In genomic region chr4:3257691-3258482, GRCh38 we compare ENCODE assay signal across 9 cellular contexts. TPM values are rescaled to one million over a fixed set of nuclear protein-coding genes. Genes with fewer than 3 reads are reported as not detected.
DNase-seq lines count a peak whose midpoint lies in the region; ATAC-seq, FAIRE-seq and TF ChIP-seq lines count a peak whose summit lies in the region.
"Had no signal": no experiment of that assay in that cellular context is flagged by ENCODE, and none has a peak within 500 bp of the region (broad histone marks: within the 10 kb centered on the region; RNA-seq: fewer than 3 reads in every experiment).

No MANE protein-coding gene starts in this region.

- H3K36me3 ChIP-seq in neuronal stem cell (replicated peaks in 1 of 2; ENCODE audit: control insufficient read depth in 2 of 2, insufficient read depth in 2 of 2, low read length in 2 of 2) = no peaks in the 10 kb centered on the region

- intact Hi-C loops in activated CD8-positive, alpha-beta T cell treated with anti-CD3 and anti-CD28 coated beads for 36 hours (cut with micrococcal nuclease) = no loop called here
- intact Hi-C loops in activated CD4-positive, alpha-beta memory T cell treated with anti-CD3 and anti-CD28 coated beads for 36 hours (cut with micrococcal nuclease) = no loop called here

- H3K9ac ChIP-seq in neuronal stem cell (ENCODE audit: low read depth, low read length, poor library complexity) = no peak overlapping the region

- no peak overlapping the region for H3K27ac ChIP-seq in neuronal stem cell (replicated peaks; ENCODE audit: low read length)

- H3K23ac ChIP-seq in neuronal stem cell (ENCODE audit: low read depth, low read length, poor library complexity) = peak overlapping the region; percentile 80

- peak overlapping the region; percentile 53 for H2BK5ac ChIP-seq in neuronal stem cell (ENCODE audit: low read length)

- peak overlapping the region; percentile 74 for H2AK5ac ChIP-seq in neuronal stem cell (ENCODE audit: low read depth, low read length)

- H3K14ac ChIP-seq in neuronal stem cell (ENCODE audit: low read length) = peak overlapping the region; percentile 71

- TF ChIP-seq CTCF in activated CD8-positive, alpha-beta T cell treated with anti-CD3 and anti-CD28 coated beads for 36 hours (IDR thresholded peaks at IDR 0.05) = no peak

- H3K4ac ChIP-seq in neuronal stem cell (ENCODE audit: low read length) = no peak overlapping the region

- H3K79me1 ChIP-seq in neuronal stem cell (ENCODE audit: low read depth, low read length) = no peaks in the 10 kb centered on the region

- no peaks in the 10 kb centered on the region for H3K9me3 Mint-ChIP-seq in activated CD8-positive, alpha-beta T cell treated with anti-CD3 and anti-CD28 coated beads for 36 hours
- no peaks in the 10 kb centered on the region for H3K9me3 Mint-ChIP-seq in activated CD4-positive, alpha-beta memory T cell treated with anti-CD3 and anti-CD28 coated beads for 36 hours
- H3K9me3 Mint-ChIP-seq: naive thymus-derived CD4-positive, alpha-beta T cell had no signal

- H2AFZ ChIP-seq in neuronal stem cell (ENCODE audit: low read length) = no peak overlapping the region

- no peak overlapping the region for H2BK12ac ChIP-seq in neuronal stem cell (ENCODE audit: low read length)

- peak overlapping the region; percentile 89 for H2BK15ac ChIP-seq in neuronal stem cell (ENCODE audit: low read length)

- DNase-seq in GM12892 (ENCODE audit: insufficient read length) (peak; percentile 30), neuronal stem cell (ENCODE audit: low spot score) (no peak)
- DNase-seq in activated CD8-positive, alpha-beta memory T cell treated with anti-CD3 and anti-CD28 coated beads, Interleukin-2, amount 50 U/mL, for 48 hours = peak; percentile 45
- DNase-seq in activated CD8-positive, alpha-beta T cell treated with anti-CD3 and anti-CD28 coated beads for 36 hours = no peak
- DNase-seq in activated CD4-positive, alpha-beta memory T cell treated with anti-CD3 and anti-CD28 coated beads for 36 hours = no peak
- DNase-seq: Kasumi-1 had no signal

- H3K36me3 Mint-ChIP-seq in activated CD8-positive, alpha-beta T cell treated with anti-CD3 and anti-CD28 coated beads for 36 hours (ENCODE audit: low read depth) = no peaks in the 10 kb centered on the region
- no peaks in the 10 kb centered on the region for H3K36me3 Mint-ChIP-seq in activated CD4-positive, alpha-beta memory T cell treated with anti-CD3 and anti-CD28 coated beads for 36 hours

- no peak overlapping the region for H3K4me3 Mint-ChIP-seq in activated CD8-positive, alpha-beta T cell treated with anti-CD3 and anti-CD28 coated beads for 36 hours
- no peak overlapping the region for H3K4me3 Mint-ChIP-seq in activated CD4-positive, alpha-beta memory T cell treated with anti-CD3 and anti-CD28 coated beads for 36 hours
- H3K4me3 Mint-ChIP-seq: naive thymus-derived CD4-positive, alpha-beta T cell had no signal

- CTCF ChIA-PET in activated CD8-positive, alpha-beta T cell treated with anti-CD3 and anti-CD28 coated beads for 36 hours (lab: Charles Lee) = no interaction called here
- CTCF ChIA-PET in activated CD4-positive, alpha-beta memory T cell treated with anti-CD3 and anti-CD28 coated beads for 36 hours (lab: Charles Lee) = interaction anchor here (1.0 kb wide), 1 partner anchor 183 kb away, joined by 3 read pairs; no protein-coding TSS in a partner anchor

- ATAC-seq in HG03095 (IDR thresholded peaks at IDR 0.05; ENCODE audit: unreplicated experiment) = peak; percentile 48
- ATAC-seq in HG03469 (IDR thresholded peaks at IDR 0.05; ENCODE audit: unreplicated experiment) = no peak
- no peak for ATAC-seq in activated CD8-positive, alpha-beta T cell treated with anti-CD3 and anti-CD28 coated beads for 36 hours
- ATAC-seq: naive thymus-derived CD4-positive, alpha-beta T cell had no signal

- H3K4me1 Mint-ChIP-seq in activated CD8-positive, alpha-beta T cell treated with anti-CD3 and anti-CD28 coated beads for 36 hours (ENCODE audit: low read depth) = no peaks in the 10 kb centered on the region
- H3K4me1 Mint-ChIP-seq in activated CD4-positive, alpha-beta memory T cell treated with anti-CD3 and anti-CD28 coated beads for 36 hours (ENCODE audit: low read depth) = no peaks in the 10 kb centered on the region
- H3K4me1 Mint-ChIP-seq: naive thymus-derived CD4-positive, alpha-beta T cell had no signal

- H3K27me3 ChIP-seq in neuronal stem cell (ENCODE audit: control insufficient read depth in 3 of 3, insufficient read depth in 3 of 3, low read depth in 1 of 3, low read length in 3 of 3) = peaks cover 0 to 1% (median 0%) of the 10 kb centered on the region in 3 experiments

- H3K27ac Mint-ChIP-seq in activated CD8-positive, alpha-beta T cell treated with anti-CD3 and anti-CD28 coated beads for 36 hours = no peak overlapping the region
- H3K27ac Mint-ChIP-seq in activated CD4-positive, alpha-beta memory T cell treated with anti-CD3 and anti-CD28 coated beads for 36 hours = no peak overlapping the region
- H3K27ac Mint-ChIP-seq: naive thymus-derived CD4-positive, alpha-beta T cell had no signal

- POLR2A ChIA-PET in activated CD8-positive, alpha-beta T cell treated with anti-CD3 and anti-CD28 coated beads for 36 hours (lab: Charles Lee) = no interaction called here
- POLR2A ChIA-PET in activated CD4-positive, alpha-beta memory T cell treated with anti-CD3 and anti-CD28 coated beads for 36 hours (lab: Charles Lee) = no interaction called here

- no peaks in the 10 kb centered on the region for H3K9me3 ChIP-seq in neuronal stem cell (replicated peaks in 1 of 2; ENCODE audit: control insufficient read depth in 2 of 2, insufficient read depth in 1 of 2, low read depth in 1 of 2, low read length in 2 of 2)

- H2BK120ac ChIP-seq in neuronal stem cell (ENCODE audit: low read depth, low read length) = no peak overlapping the region

- peaks cover 6 to 8% of the 10 kb centered on the region in 2 donors for H3K4me1 ChIP-seq in neuronal stem cell (ENCODE audit: control insufficient read depth in 2 of 2, insufficient read depth in 1 of 2, low read depth in 1 of 2, low read length in 2 of 2)

- H3K18ac ChIP-seq in neuronal stem cell (ENCODE audit: low read length) = peak overlapping the region; percentile 38

- WGBS in neuronal stem cell (ENCODE audit: extremely low coverage in 2 of 2, insufficient read length in 2 of 2, insufficient replicate concordance in 1 of 2), 2 donors = no CpG with 5 or more reads among the region's 26 CpGs

- FAIRE-seq in GM12892 (lab: Jason Lieb, UNC) = no peak

- peak overlapping the region; percentile 4 for H4K8ac ChIP-seq in neuronal stem cell (ENCODE audit: low read depth, low read length)

- no peaks in the 10 kb centered on the region for H3K27me3 Mint-ChIP-seq in activated CD8-positive, alpha-beta T cell treated with anti-CD3 and anti-CD28 coated beads for 36 hours
- no peaks in the 10 kb centered on the region for H3K27me3 Mint-ChIP-seq in activated CD4-positive, alpha-beta memory T cell treated with anti-CD3 and anti-CD28 coated beads for 36 hours
- H3K27me3 Mint-ChIP-seq: naive thymus-derived CD4-positive, alpha-beta T cell had no signal

- H3K4me3 ChIP-seq in neuronal stem cell (ENCODE audit: low read length in 2 of 2) = no peak overlapping the region

- no peak overlapping the region for H3K4me2 ChIP-seq in neuronal stem cell (ENCODE audit: insufficient read depth, low read length, poor library complexity, severe bottlenecking)

- H4K91ac ChIP-seq in neuronal stem cell (ENCODE audit: low read depth, low read length, poor library complexity) = no peak overlapping the region

- TF ChIP-seq POLR2A in GM12892 (IDR thresholded peaks at IDR 0.05; ENCODE audit: low read depth, low read length) = no peak

RNA-seq across cellular contexts. Expression of gene MSANTD1, which starts 8.9 kb away (rescaled TPM):
- polyA plus RNA-seq in GM12892 (2012; ENCODE audit: missing spikeins) = 0.40 TPM
- 0.13 TPM for polyA plus RNA-seq in neuronal stem cell (2013, experiment 1 of 2)
- polyA plus RNA-seq in neuronal stem cell (2013, experiment 2 of 2) = 0.12 TPM
- total RNA-seq in activated CD8-positive, alpha-beta T cell treated with anti-CD3 and anti-CD28 coated beads for 36 hours = under 1 TPM; 0.43 TPM
- under 1 TPM; 0.39 to 0.45 TPM for total RNA-seq in activated CD4-positive, alpha-beta memory T cell treated with anti-CD3 and anti-CD28 coated beads for 36 hours
- polyA plus RNA-seq: naive thymus-derived CD4-positive, alpha-beta T cell had no signal

RNA-seq across cellular contexts. Expression of gene RGS12, which starts 34.9 kb away (rescaled TPM):
- polyA plus RNA-seq in GM12892 (2012; ENCODE audit: missing spikeins) = 1.3 TPM
- polyA plus RNA-seq in neuronal stem cell (2013, experiment 1 of 2) = 26.5 TPM
- polyA plus RNA-seq in neuronal stem cell (2013, experiment 2 of 2) = 27.6 TPM
- 1 to 10 TPM; 4.6 to 4.7 TPM for total RNA-seq in activated CD8-positive, alpha-beta T cell treated with anti-CD3 and anti-CD28 coated beads for 36 hours
- total RNA-seq in activated CD4-positive, alpha-beta memory T cell treated with anti-CD3 and anti-CD28 coated beads for 36 hours = 1 to 10 TPM; 8.6 to 8.8 TPM

Comparison
In these comparisons a context has a peak if more than half of its experiments do, and no peak if none do; other contexts are left out.
1. DNase-seq: peak in GM12892 (single experiment) and activated CD8-positive, alpha-beta memory T cell treated with anti-CD3 and anti-CD28 coated beads, Interleukin-2, amount 50 U/mL, for 48 hours (single experiment); none in neuronal stem cell (single experiment), activated CD8-positive, alpha-beta T cell treated with anti-CD3 and anti-CD28 coated beads for 36 hours (single experiment) and activated CD4-positive, alpha-beta memory T cell treated with anti-CD3 and anti-CD28 coated beads for 36 hours (single experiment).